Comparison of ENCODE assay signal across 1 cellular context in the genomic region with DNA sequence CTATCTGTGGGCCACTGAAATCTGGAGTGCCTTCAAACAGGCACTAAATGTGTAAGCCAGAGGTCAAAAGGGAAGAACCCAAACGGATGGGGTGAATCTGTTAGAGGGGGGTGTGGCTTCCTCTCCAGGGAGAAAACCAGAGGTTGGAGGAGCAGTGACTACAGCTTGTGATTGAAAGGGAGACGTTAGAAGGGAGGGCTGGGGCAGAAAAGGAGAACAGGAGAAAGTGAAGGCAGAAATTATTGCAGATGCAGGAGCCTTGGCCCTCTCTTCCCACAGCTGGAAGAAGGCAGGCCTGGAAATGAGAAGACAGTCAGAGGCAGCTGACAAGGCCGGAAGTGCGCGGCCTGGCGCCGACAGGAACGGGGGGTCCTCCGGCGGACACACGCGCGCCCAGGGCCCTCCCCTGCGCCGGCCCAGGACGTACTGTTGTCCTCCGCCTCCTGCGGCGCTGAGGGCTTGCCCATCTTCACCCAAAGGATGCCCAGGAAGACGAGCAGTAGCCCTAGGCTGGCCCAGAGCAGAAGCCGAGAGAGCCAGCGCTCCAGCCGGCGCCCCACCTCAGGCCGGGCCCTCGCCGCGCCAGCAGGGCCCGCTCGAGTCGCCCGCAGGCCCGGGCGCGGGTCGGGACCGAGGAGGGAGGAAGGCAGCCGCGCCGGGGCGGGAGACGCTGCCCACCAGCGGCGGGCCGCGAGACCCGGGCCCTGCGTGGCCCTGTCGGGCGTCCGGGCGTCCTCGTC.
A peak's percentile ranks its signal among the peaks of the same experiment; 100 is the strongest.
TF ChIP-seq lines count a peak whose summit lies in the region.

No MANE protein-coding gene starts in this region.

TF ChIP-seq in HepG2, 621 proteins besides CTCF, POLR2A, EP300 and RAD21 (continued from another document and continues in another):
- TF ChIP-seq, protein P1, sequence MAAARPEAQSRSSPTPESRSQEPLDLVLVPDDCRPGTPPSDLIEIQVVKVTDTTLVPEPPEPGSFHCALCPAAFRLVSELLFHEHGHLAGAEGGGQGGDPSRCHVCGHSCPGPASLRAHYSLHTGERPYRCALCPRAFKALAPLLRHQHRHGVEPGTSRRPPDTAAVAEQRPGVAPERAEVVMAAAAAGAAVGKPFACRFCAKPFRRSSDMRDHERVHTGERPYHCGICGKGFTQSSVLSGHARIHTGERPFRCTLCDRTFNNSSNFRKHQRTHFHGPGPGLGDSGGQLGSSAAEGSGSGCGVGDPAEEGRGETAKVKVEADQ (CRISPR knock-in tag; IDR thresholded peaks at IDR 0.05; ENCODE audit: borderline replicate concordance), result no peak
- TF ChIP-seq CCDC6 (CRISPR knock-in tag; IDR thresholded peaks at IDR 0.05) (peak; percentile 8; the same call in 1 of the 2 replicates), ZFP1 (CRISPR knock-in tag; IDR thresholded peaks at IDR 0.05) (no peak), ARNTL (CRISPR knock-in tag; IDR thresholded peaks at IDR 0.05) (no peak), CBX5 (CRISPR knock-in tag; IDR thresholded peaks at IDR 0.05; ENCODE audit: borderline replicate concordance) (peak; percentile 40; the same call in 1 of the 2 replicates), CEBPG (CRISPR knock-in tag; IDR thresholded peaks at IDR 0.05) (no peak), ONECUT2 (CRISPR knock-in tag; IDR thresholded peaks at IDR 0.05) (no peak), ZNF205 (CRISPR knock-in tag; IDR thresholded peaks at IDR 0.05) (no peak), ZNF629 (CRISPR knock-in tag; conservative IDR thresholded peaks at IDR 0.05) (no peak), ZSCAN25 (CRISPR knock-in tag; IDR thresholded peaks at IDR 0.05) (peak; percentile 27), RFXAP (CRISPR knock-in tag; IDR thresholded peaks at IDR 0.05; ENCODE audit: borderline replicate concordance) (no peak), MZF1 (CRISPR knock-in tag; IDR thresholded peaks at IDR 0.05; ENCODE audit: borderline replicate concordance) (no peak), ATM (IDR thresholded peaks at IDR 0.05; ENCODE audit: borderline replicate concordance) (no peak), DPF2 (CRISPR knock-in tag; IDR thresholded peaks at IDR 0.05; ENCODE audit: borderline replicate concordance, low read depth) (no peak), ZNF484 (CRISPR knock-in tag; IDR thresholded peaks at IDR 0.05; ENCODE audit: borderline replicate concordance, low read depth) (no peak), ZKSCAN8 (CRISPR knock-in tag; IDR thresholded peaks at IDR 0.05; ENCODE audit: borderline replicate concordance) (no peak), ZNF501 (CRISPR knock-in tag; IDR thresholded peaks at IDR 0.05) (peak; percentile 80; the same call in 1 of the 2 replicates), ZNF230 (CRISPR knock-in tag; IDR thresholded peaks at IDR 0.05) (no peak), NR2F6 (IDR thresholded peaks at IDR 0.05) (no peak), NR2F6 (CRISPR knock-in tag; IDR thresholded peaks at IDR 0.05) (no peak)
- TF ChIP-seq, protein P2, sequence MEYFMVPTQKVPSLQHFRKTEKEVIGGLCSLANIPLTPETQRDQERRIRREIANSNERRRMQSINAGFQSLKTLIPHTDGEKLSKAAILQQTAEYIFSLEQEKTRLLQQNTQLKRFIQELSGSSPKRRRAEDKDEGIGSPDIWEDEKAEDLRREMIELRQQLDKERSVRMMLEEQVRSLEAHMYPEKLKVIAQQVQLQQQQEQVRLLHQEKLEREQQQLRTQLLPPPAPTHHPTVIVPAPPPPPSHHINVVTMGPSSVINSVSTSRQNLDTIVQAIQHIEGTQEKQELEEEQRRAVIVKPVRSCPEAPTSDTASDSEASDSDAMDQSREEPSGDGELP (IDR thresholded peaks at IDR 0.05; ENCODE audit: borderline replicate concordance, low read depth), result peak; percentile 84; the same call in 1 of the 2 replicates
- TF ChIP-seq, protein P3, sequence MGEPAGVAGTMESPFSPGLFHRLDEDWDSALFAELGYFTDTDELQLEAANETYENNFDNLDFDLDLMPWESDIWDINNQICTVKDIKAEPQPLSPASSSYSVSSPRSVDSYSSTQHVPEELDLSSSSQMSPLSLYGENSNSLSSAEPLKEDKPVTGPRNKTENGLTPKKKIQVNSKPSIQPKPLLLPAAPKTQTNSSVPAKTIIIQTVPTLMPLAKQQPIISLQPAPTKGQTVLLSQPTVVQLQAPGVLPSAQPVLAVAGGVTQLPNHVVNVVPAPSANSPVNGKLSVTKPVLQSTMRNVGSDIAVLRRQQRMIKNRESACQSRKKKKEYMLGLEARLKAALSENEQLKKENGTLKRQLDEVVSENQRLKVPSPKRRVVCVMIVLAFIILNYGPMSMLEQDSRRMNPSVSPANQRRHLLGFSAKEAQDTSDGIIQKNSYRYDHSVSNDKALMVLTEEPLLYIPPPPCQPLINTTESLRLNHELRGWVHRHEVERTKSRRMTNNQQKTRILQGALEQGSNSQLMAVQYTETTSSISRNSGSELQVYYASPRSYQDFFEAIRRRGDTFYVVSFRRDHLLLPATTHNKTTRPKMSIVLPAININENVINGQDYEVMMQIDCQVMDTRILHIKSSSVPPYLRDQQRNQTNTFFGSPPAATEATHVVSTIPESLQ (CRISPR knock-in tag; conservative IDR thresholded peaks at IDR 0.05), result no peak
- TF ChIP-seq, protein P4, sequence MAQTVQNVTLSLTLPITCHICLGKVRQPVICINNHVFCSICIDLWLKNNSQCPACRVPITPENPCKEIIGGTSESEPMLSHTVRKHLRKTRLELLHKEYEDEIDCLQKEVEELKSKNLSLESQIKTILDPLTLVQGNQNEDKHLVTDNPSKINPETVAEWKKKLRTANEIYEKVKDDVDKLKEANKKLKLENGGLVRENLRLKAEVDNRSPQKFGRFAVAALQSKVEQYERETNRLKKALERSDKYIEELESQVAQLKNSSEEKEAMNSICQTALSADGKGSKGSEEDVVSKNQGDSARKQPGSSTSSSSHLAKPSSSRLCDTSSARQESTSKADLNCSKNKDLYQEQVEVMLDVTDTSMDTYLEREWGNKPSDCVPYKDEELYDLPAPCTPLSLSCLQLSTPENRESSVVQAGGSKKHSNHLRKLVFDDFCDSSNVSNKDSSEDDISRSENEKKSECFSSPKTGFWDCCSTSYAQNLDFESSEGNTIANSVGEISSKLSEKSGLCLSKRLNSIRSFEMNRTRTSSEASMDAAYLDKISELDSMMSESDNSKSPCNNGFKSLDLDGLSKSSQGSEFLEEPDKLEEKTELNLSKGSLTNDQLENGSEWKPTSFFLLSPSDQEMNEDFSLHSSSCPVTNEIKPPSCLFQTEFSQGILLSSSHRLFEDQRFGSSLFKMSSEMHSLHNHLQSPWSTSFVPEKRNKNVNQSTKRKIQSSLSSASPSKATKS (CRISPR knock-in tag; IDR thresholded peaks at IDR 0.05), result no peak
- TF ChIP-seq, protein P5, sequence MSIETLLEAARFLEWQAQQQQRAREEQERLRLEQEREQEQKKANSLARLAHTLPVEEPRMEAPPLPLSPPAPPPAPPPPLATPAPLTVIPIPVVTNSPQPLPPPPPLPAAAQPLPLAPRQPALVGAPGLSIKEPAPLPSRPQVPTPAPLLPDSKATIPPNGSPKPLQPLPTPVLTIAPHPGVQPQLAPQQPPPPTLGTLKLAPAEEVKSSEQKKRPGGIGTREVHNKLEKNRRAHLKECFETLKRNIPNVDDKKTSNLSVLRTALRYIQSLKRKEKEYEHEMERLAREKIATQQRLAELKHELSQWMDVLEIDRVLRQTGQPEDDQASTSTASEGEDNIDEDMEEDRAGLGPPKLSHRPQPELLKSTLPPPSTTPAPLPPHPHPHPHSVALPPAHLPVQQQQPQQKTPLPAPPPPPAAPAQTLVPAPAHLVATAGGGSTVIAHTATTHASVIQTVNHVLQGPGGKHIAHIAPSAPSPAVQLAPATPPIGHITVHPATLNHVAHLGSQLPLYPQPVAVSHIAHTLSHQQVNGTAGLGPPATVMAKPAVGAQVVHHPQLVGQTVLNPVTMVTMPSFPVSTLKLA (IDR thresholded peaks at IDR 0.05), result no peak
- TF ChIP-seq, protein P6, sequence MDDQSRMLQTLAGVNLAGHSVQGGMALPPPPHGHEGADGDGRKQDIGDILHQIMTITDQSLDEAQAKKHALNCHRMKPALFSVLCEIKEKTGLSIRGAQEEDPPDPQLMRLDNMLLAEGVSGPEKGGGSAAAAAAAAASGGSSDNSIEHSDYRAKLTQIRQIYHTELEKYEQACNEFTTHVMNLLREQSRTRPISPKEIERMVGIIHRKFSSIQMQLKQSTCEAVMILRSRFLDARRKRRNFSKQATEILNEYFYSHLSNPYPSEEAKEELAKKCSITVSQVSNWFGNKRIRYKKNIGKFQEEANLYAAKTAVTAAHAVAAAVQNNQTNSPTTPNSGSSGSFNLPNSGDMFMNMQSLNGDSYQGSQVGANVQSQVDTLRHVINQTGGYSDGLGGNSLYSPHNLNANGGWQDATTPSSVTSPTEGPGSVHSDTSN (CRISPR knock-in tag; IDR thresholded peaks at IDR 0.05; ENCODE audit: borderline replicate concordance), result no peak
- TF ChIP-seq, protein P7, sequence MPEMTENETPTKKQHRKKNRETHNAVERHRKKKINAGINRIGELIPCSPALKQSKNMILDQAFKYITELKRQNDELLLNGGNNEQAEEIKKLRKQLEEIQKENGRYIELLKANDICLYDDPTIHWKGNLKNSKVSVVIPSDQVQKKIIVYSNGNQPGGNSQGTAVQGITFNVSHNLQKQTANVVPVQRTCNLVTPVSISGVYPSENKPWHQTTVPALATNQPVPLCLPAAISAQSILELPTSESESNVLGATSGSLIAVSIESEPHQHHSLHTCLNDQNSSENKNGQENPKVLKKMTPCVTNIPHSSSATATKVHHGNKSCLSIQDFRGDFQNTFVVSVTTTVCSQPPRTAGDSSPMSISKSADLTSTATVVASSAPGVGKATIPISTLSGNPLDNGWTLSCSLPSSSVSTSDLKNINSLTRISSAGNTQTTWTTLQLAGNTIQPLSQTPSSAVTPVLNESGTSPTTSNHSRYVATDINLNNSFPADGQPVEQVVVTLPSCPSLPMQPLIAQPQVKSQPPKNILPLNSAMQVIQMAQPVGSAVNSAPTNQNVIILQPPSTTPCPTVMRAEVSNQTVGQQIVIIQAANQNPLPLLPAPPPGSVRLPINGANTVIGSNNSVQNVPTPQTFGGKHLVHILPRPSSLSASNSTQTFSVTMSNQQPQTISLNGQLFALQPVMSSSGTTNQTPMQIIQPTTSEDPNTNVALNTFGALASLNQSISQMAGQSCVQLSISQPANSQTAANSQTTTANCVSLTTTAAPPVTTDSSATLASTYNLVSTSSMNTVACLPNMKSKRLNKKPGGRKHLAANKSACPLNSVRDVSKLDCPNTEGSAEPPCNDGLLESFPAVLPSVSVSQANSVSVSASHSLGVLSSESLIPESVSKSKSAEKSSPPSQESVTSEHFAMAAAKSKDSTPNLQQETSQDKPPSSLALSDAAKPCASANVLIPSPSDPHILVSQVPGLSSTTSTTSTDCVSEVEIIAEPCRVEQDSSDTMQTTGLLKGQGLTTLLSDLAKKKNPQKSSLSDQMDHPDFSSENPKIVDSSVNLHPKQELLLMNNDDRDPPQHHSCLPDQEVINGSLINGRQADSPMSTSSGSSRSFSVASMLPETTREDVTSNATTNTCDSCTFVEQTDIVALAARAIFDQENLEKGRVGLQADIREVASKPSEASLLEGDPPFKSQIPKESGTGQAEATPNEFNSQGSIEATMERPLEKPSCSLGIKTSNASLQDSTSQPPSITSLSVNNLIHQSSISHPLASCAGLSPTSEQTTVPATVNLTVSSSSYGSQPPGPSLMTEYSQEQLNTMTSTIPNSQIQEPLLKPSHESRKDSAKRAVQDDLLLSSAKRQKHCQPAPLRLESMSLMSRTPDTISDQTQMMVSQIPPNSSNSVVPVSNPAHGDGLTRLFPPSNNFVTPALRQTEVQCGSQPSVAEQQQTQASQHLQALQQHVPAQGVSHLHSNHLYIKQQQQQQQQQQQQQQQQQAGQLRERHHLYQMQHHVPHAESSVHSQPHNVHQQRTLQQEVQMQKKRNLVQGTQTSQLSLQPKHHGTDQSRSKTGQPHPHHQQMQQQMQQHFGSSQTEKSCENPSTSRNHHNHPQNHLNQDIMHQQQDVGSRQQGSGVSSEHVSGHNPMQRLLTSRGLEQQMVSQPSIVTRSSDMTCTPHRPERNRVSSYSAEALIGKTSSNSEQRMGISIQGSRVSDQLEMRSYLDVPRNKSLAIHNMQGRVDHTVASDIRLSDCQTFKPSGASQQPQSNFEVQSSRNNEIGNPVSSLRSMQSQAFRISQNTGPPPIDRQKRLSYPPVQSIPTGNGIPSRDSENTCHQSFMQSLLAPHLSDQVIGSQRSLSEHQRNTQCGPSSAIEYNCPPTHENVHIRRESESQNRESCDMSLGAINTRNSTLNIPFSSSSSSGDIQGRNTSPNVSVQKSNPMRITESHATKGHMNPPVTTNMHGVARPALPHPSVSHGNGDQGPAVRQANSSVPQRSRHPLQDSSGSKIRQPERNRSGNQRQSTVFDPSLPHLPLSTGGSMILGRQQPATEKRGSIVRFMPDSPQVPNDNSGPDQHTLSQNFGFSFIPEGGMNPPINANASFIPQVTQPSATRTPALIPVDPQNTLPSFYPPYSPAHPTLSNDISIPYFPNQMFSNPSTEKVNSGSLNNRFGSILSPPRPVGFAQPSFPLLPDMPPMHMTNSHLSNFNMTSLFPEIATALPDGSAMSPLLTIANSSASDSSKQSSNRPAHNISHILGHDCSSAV (CRISPR knock-in tag; IDR thresholded peaks at IDR 0.05; ENCODE audit: borderline replicate concordance), result no peak
- TF ChIP-seq, protein P8, sequence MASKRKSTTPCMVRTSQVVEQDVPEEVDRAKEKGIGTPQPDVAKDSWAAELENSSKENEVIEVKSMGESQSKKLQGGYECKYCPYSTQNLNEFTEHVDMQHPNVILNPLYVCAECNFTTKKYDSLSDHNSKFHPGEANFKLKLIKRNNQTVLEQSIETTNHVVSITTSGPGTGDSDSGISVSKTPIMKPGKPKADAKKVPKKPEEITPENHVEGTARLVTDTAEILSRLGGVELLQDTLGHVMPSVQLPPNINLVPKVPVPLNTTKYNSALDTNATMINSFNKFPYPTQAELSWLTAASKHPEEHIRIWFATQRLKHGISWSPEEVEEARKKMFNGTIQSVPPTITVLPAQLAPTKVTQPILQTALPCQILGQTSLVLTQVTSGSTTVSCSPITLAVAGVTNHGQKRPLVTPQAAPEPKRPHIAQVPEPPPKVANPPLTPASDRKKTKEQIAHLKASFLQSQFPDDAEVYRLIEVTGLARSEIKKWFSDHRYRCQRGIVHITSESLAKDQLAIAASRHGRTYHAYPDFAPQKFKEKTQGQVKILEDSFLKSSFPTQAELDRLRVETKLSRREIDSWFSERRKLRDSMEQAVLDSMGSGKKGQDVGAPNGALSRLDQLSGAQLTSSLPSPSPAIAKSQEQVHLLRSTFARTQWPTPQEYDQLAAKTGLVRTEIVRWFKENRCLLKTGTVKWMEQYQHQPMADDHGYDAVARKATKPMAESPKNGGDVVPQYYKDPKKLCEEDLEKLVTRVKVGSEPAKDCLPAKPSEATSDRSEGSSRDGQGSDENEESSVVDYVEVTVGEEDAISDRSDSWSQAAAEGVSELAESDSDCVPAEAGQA (IDR thresholded peaks at IDR 0.05; ENCODE audit: low read depth), result peak; percentile 72; the same call in 1 of the 2 replicates
- TF ChIP-seq, protein P8 (CRISPR knock-in tag; IDR thresholded peaks at IDR 0.05; ENCODE audit: borderline replicate concordance), result 0 out of 2 replicates have a peak, but pooled peaks have one; percentile 6
